In the genomic region with DNA sequence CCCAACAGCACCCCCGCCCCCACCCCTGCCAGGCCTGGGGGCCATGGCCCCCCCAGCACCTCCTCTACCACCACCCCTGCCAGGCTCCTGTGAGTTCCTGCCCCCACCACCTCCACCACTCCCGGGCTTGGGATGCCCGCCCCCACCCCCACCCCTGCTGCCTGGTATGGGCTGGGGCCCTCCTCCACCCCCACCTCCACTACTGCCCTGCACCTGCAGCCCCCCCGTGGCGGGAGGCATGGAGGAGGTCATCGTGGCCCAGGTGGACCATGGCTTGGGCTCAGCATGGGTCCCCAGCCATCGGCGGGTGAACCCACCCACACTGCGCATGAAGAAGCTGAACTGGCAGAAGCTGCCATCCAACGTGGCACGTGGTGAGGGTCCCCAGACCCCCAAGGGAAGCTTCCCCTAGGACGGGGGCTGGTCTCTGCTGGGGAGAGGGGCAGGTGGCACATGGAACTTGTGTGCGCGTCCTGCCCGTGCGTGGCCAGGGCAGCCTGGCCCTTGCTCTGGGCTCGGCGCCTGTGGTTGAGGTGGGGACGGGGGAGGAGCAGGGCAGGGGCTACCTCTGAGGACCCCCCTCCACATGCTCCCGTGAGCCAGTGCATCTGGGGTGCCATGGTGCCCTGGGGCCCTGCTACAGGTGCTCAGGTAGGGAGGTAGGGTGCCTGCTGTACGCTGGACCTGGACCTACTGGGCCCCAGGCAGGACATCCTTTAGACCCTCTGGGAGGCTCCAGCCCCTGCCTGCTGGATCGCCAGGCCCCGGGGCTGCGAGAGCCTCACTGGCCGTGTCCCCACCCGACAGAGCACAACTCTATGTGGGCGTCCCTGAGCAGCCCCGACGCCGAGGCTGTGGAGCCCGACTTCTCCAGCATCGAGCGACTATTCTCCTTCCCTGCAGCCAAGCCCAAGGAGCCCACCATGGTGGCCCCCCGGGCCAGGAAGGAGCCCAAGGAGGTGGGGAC, we compare ENCODE assay signal across 1 cellular context.
TF ChIP-seq lines count a peak whose summit lies in the region.

No MANE protein-coding gene starts in this region.

TF ChIP-seq in IMR-90, 13 proteins besides CTCF, POLR2A, EP300 and RAD21:
- no peak for TF ChIP-seq FOS (IDR thresholded peaks at IDR 0.05; ENCODE audit: low read depth, low read length)
- TF ChIP-seq CEBPB (IDR thresholded peaks at IDR 0.05; ENCODE audit: low read depth, low read length): no peak
